Comparison of ENCODE assay signal across 32 cellular contexts in the genomic region with DNA sequence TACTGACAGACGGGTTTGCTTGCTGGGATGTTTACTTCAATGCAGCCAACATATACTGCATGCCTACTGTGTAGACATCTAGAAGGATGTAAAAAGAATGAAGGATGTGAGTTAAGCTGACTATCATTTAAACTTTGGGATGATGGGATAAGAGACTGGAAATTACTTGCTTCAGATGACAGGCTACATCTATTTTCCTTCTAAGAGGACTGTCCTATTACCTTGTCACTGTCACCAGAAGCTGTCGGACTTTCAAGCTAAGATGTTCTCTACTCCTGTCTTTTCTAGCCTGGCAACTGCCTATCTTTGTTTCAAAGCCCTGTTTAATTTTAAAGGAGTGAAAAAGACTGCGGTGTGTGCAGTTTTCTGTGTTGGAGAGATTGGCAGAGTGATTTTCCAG.
"Had no signal": no experiment of that assay in that cellular context is flagged by ENCODE, and none has a peak within 500 bp of the region (broad histone marks: within the 10 kb centered on the region; RNA-seq: fewer than 3 reads in every experiment).

No MANE protein-coding gene starts in this region.

- H3K4me3 ChIP-seq: MG63 had no signal

- H3K36me3 ChIP-seq: MG63 had no signal

- H3K27me3 ChIP-seq: MG63 had no signal

- H3K27ac ChIP-seq: KMS-11 had no signal

- H3K9me3 ChIP-seq: MG63 had no signal

- H3K4me2 ChIP-seq: KMS-11 had no signal

- DNase-seq: Kasumi-1, KBM-7, KG1, MG63, MM.1S, MV-4-11, NCI-H1048, NCI-H1092, NCI-H1092 treated with DMSO at 0.1 percent for 48 hours, NCI-H1105, NCI-H1105 treated with DMSO at 0.1 percent for 48 hours, NCI-H1417, NCI-H1417 treated with DMSO at 0.1 percent for 48 hours, NCI-H1436, NCI-H1436 treated with DMSO at 0.1 percent for 48 hours, NCI-H146, NCI-H1694, NCI-H1694 treated with DMSO at 0.1 percent for 48 hours, NCI-H187, NCI-H187 treated with DMSO at 0.1 percent for 48 hours, NCI-H1930, NCI-H2029, NCI-H2029 treated with DMSO at 0.1 percent for 48 hours, NCI-H2081, NCI-H2081 treated with DMSO at 0.1 percent for 48 hours, NCI-H2107, NCI-H2171, NCI-H2227 treated with DMSO at 0.1 percent for 48 hours, NCI-H226, NCI-H345, NCI-H446 treated with DMSO at 0.1 percent for 48 hours had no signal

- H3K9ac ChIP-seq: KMS-11 had no signal
